1 cellular context compared by ENCODE assay signal in the genomic region with DNA sequence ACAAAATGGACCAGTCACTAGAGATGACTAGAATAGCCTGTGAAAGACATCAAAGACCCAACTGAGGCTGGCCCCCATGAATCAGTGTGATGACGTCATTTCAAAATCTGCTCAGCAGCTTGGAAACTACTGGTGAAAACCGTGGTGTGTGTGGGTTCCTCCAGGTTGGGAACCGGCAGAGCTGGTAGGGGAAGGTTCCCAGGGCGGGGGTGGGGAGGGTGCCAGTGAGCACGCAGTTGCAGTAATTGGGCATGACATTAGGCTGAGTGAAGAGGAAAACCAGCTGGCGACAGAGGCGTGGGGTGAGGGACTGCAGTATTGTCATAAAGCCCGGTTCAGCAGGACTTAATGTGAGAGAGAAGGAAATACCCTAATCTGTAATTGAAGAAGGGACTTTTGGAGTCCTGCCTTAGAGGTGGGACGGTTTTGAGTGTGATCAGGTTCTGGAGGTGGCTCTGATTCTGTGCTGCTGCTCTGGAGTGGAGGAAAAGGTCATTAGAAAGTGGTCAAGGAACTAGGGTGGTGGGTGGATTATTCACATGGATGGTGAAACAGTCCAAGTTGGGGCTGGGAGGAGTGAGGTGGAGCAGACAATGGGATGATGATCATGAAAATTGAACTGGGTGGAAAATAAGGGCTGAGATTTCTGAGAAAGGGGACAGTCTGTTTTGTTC.
TF ChIP-seq lines count a peak whose summit lies in the region.

No MANE protein-coding gene starts in this region.

TF ChIP-seq in WTC11, 78 proteins besides CTCF, POLR2A, EP300 and RAD21 (continued from another document):
- TF ChIP-seq RELA (CRISPR knock-in tag; IDR thresholded peaks at IDR 0.05; ENCODE audit: borderline replicate concordance) (no peak), SP1 (CRISPR knock-in tag; conservative IDR thresholded peaks at IDR 0.05) (no peak)
- TF ChIP-seq, protein P1, sequence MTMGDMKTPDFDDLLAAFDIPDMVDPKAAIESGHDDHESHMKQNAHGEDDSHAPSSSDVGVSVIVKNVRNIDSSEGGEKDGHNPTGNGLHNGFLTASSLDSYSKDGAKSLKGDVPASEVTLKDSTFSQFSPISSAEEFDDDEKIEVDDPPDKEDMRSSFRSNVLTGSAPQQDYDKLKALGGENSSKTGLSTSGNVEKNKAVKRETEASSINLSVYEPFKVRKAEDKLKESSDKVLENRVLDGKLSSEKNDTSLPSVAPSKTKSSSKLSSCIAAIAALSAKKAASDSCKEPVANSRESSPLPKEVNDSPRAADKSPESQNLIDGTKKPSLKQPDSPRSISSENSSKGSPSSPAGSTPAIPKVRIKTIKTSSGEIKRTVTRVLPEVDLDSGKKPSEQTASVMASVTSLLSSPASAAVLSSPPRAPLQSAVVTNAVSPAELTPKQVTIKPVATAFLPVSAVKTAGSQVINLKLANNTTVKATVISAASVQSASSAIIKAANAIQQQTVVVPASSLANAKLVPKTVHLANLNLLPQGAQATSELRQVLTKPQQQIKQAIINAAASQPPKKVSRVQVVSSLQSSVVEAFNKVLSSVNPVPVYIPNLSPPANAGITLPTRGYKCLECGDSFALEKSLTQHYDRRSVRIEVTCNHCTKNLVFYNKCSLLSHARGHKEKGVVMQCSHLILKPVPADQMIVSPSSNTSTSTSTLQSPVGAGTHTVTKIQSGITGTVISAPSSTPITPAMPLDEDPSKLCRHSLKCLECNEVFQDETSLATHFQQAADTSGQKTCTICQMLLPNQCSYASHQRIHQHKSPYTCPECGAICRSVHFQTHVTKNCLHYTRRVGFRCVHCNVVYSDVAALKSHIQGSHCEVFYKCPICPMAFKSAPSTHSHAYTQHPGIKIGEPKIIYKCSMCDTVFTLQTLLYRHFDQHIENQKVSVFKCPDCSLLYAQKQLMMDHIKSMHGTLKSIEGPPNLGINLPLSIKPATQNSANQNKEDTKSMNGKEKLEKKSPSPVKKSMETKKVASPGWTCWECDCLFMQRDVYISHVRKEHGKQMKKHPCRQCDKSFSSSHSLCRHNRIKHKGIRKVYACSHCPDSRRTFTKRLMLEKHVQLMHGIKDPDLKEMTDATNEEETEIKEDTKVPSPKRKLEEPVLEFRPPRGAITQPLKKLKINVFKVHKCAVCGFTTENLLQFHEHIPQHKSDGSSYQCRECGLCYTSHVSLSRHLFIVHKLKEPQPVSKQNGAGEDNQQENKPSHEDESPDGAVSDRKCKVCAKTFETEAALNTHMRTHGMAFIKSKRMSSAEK (CRISPR knock-in tag; IDR thresholded peaks at IDR 0.05; ENCODE audit: borderline replicate concordance): no peak
